ENCODE assay signal across 27 cellular contexts in the genomic region with DNA sequence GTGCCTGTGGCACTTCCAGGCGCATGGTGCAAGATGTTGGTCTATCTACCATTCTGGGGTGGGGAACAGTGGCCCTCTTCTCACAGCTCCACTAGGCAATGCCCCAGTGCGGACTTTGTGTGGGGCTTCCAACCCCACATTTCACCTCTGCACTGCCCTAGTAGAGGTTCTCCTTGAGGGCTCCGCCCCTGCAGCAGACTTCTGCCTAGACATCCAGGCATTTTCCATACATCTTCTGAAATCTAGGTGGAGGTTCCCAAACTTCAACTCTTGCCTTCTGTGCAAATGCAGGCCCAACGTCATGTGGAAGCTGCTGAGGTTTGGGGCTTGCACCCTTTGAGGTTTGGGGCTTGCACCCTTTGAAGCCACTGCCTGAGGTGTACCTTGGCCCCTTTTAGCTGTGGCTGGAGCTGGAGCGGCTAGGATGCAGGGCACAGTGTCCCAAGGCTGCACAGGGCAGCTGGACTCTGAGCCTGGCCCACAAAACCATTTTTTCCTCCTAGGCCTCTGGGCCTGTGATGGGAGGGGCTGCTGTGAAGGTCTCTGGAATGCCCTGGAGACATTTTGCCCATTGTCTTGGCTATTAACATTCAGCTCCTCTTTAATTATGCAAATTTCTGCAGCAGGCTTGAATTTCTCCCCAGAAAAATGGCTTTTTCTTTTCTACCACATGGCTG.
"Had no signal": no experiment of that assay in that cellular context is flagged by ENCODE, and none has a peak within 500 bp of the region (broad histone marks: within the 10 kb centered on the region; RNA-seq: fewer than 3 reads in every experiment).

No MANE protein-coding gene starts in this region.

- H3K27ac ChIP-seq: breast epithelium, coronary artery, Peyer's patch, RWPE1, SJSA1 had no signal

- H3K27ac Mint-ChIP-seq: activated CD8-positive, alpha-beta T cell treated with anti-CD3 and anti-CD28 coated beads, Interleukin-2, amount 10 ng/mL, durations not matched to agents 7 days and 5 days; activated naive CD4-positive, alpha-beta T cell treated with anti-CD3 and anti-CD28 coated beads, Interleukin-2, amount 50 U/mL, for 24 hours; activated T-cell treated with anti-CD3 and anti-CD28 coated beads, Interleukin-2, amount 50 U/mL, for 24 hours; activated T-helper 1 cell treated with anti-CD3 and anti-CD28 coated beads, Interleukin-12 subunit alpha, Interleukin-12 subunit beta, Interleukin-2, Interleukin-4 antibody, amounts not matched to agents 30 ng/mL and 10 ng/mL and 1 ng/mL, durations not matched to agents 14 hours and 24 hours and 36 hours; T-helper 1 cell treated with Interleukin-12 subunit alpha and Interleukin-12 subunit beta and Interleukin-4 antibody, amounts not matched to agents 30 μg/mL and 1 μg/mL, for 36 hours had no signal

- H3K27me3 ChIP-seq: breast epithelium, Peyer's patch, SJSA1 had no signal

- H3K4me3 Mint-ChIP-seq: activated CD8-positive, alpha-beta T cell treated with anti-CD3 and anti-CD28 coated beads, Interleukin-2, amount 10 ng/mL, durations not matched to agents 7 days and 5 days; activated naive CD4-positive, alpha-beta T cell treated with anti-CD3 and anti-CD28 coated beads, Interleukin-2, amount 50 U/mL, for 24 hours; activated T-cell treated with anti-CD3 and anti-CD28 coated beads, Interleukin-2, amount 50 U/mL, for 24 hours; activated T-helper 1 cell treated with anti-CD3 and anti-CD28 coated beads, Interleukin-12 subunit alpha, Interleukin-12 subunit beta, Interleukin-2, Interleukin-4 antibody, amounts not matched to agents 30 ng/mL and 10 ng/mL and 1 ng/mL, durations not matched to agents 14 hours and 24 hours and 36 hours; T-helper 1 cell treated with Interleukin-12 subunit alpha and Interleukin-12 subunit beta and Interleukin-4 antibody, amounts not matched to agents 30 μg/mL and 1 μg/mL, for 36 hours had no signal

- H3K4me1 ChIP-seq: breast epithelium, SJSA1 had no signal

- H3K4me3 ChIP-seq: breast epithelium, coronary artery, Peyer's patch, SJSA1 had no signal

- H3K27me3 Mint-ChIP-seq: activated naive CD4-positive, alpha-beta T cell treated with anti-CD3 and anti-CD28 coated beads, Interleukin-2, amount 50 U/mL, for 24 hours; activated T-cell treated with anti-CD3 and anti-CD28 coated beads, Interleukin-2, amount 50 U/mL, for 24 hours had no signal

- DNase-seq: activated CD4-positive, alpha-beta T cell treated with anti-CD3 and anti-CD28 coated beads for 48 hours; activated CD4-positive, alpha-beta T cell treated with anti-CD3 and anti-CD28 coated beads, Interleukin-2, amount 50 U/mL, for 4 hours; activated CD8-positive, alpha-beta memory T cell treated with anti-CD3 and anti-CD28 coated beads, Interleukin-2, amount 50 U/mL, for 48 hours; activated CD8-positive, alpha-beta T cell treated with anti-CD3 and anti-CD28 coated beads, Interleukin-2, amount 10 ng/mL, durations not matched to agents 7 days and 5 days; activated effector memory CD4-positive, alpha-beta T cell treated with Interleukin-2 at 50 U/mL for 16 hours; activated naive CD4-positive, alpha-beta T cell; activated T-cell treated with anti-CD3 and anti-CD28 coated beads, Interleukin-2, amount 50 U/mL, for 24 hours; aorta; central memory CD4-positive, alpha-beta T cell; MM.1S; NCI-H1105; NCI-H1436; NCI-H1694 treated with DMSO at 0.1 percent for 48 hours; NCI-H2029 treated with DMSO at 0.1 percent for 48 hours; NCI-H446; NCI-H524; Peyer's patch; SHP77 had no signal

- H3K36me3 ChIP-seq: breast epithelium, SJSA1 had no signal

- ATAC-seq: activated CD4-positive, CD25-positive, alpha-beta regulatory T cell treated with anti-CD3 and anti-CD28 coated beads, Interleukin-2, amount 50 U/mL, for 24 hours; activated CD8-positive, alpha-beta T cell treated with anti-CD3 and anti-CD28 coated beads, Interleukin-2, amount 10 ng/mL, durations not matched to agents 7 days and 5 days; SK-N-SH treated with all-trans-retinoic acid at 6 μM for 48 hours had no signal
